Comparison of ENCODE assay signal across 1 cellular context in the genomic region with DNA sequence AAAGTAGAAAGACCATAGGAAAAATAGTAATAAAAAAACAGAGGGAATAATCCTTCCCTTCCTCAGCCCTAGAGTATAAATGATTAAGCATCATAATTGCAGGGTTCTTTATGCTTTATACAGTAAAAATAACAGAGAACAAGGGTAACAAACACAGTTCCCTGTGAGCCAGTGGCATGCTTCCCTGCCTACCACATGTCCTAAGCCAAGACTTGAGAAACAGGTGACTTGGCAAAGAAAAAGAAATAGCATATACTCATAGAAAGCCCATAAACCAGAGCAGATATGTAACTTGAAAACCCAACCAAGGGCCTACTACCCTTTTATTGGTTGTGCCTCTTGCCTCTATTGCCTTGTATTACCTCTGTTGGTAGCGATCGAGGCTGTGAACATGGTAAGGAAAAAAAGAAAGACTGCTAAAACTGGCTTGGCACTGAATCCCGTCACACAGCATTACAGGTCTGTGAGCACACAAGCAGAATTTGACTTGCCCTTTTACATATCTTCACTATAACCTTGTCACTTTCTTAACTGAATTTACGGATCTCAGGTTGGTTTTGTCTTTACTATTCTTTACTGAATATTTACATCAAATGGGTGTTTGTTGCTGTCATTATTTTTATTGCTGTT.
TF ChIP-seq lines count a peak whose summit lies in the region.

No MANE protein-coding gene starts in this region.

TF ChIP-seq in GM23338, 12 proteins besides CTCF, POLR2A, EP300 and RAD21 (continued from another document):
- TF ChIP-seq, protein P1, sequence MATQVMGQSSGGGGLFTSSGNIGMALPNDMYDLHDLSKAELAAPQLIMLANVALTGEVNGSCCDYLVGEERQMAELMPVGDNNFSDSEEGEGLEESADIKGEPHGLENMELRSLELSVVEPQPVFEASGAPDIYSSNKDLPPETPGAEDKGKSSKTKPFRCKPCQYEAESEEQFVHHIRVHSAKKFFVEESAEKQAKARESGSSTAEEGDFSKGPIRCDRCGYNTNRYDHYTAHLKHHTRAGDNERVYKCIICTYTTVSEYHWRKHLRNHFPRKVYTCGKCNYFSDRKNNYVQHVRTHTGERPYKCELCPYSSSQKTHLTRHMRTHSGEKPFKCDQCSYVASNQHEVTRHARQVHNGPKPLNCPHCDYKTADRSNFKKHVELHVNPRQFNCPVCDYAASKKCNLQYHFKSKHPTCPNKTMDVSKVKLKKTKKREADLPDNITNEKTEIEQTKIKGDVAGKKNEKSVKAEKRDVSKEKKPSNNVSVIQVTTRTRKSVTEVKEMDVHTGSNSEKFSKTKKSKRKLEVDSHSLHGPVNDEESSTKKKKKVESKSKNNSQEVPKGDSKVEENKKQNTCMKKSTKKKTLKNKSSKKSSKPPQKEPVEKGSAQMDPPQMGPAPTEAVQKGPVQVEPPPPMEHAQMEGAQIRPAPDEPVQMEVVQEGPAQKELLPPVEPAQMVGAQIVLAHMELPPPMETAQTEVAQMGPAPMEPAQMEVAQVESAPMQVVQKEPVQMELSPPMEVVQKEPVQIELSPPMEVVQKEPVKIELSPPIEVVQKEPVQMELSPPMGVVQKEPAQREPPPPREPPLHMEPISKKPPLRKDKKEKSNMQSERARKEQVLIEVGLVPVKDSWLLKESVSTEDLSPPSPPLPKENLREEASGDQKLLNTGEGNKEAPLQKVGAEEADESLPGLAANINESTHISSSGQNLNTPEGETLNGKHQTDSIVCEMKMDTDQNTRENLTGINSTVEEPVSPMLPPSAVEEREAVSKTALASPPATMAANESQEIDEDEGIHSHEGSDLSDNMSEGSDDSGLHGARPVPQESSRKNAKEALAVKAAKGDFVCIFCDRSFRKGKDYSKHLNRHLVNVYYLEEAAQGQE (IDR thresholded peaks at IDR 0.05; ENCODE audit: unreplicated experiment): no peak
- TF ChIP-seq CREB1 (CRISPR knock-in tag; IDR thresholded peaks at IDR 0.05; ENCODE audit: low read depth): no peak
- no peak for TF ChIP-seq ZNF462 (CRISPR knock-in tag; IDR thresholded peaks at IDR 0.05)
